ENCODE assay signal across 27 cellular contexts in the genomic region with DNA sequence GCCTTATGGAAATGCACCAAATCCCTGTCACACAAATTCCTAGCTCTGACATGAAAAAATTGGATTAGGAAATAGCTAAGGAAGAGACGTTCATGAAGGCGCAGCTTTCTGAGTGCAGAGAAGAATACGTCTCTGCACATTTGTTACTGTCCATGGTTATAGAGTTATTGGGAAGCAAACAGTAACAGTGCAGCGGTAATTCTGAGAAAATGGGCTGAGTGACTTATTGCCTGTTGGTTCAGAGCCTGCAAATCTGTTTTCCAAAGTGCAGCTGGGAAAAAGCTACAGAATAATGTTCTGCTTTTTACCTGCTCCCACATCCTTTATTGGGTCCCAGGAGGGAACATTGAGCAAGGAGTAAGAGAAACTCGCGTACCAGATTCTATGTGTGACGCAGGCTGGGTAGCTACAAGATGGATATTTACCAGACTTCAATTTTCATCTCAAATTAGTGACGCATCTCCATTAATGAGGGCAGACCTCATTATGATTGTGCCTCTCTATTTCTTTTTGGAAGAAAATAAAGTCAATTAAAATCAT.
"Had no signal": no experiment of that assay in that cellular context is flagged by ENCODE, and none has a peak within 500 bp of the region (broad histone marks: within the 10 kb centered on the region; RNA-seq: fewer than 3 reads in every experiment).

No MANE protein-coding gene starts in this region.

- H3K36me3 ChIP-seq: brain microvascular endothelial cell had no signal

- DNase-seq: activated CD4-positive, alpha-beta memory T cell treated with anti-CD3 and anti-CD28 coated beads for 36 hours; activated CD4-positive, alpha-beta T cell treated with anti-CD3 and anti-CD28 coated beads for 36 hours; activated CD4-positive, alpha-beta T cell treated with anti-CD3 and anti-CD28 coated beads, Interleukin-2, amount 10 ng/mL, durations not matched to agents 24 days and 14 days; activated CD4-positive, CD25-positive, alpha-beta regulatory T cell; activated CD4-positive, CD25-positive, alpha-beta regulatory T cell treated with anti-CD3 and anti-CD28 coated beads, Interleukin-2, amount 50 U/mL, for 72 hours; activated CD8-positive, alpha-beta memory T cell treated with anti-CD3 and anti-CD28 coated beads, Interleukin-2, amount 10 ng/mL, durations not matched to agents 7 days and 5 days; activated CD8-positive, alpha-beta memory T cell treated with anti-CD3 and anti-CD28 coated beads, Interleukin-2, amount 50 U/mL, for 4 hours; activated CD8-positive, alpha-beta T cell treated with anti-CD3 and anti-CD28 coated beads, Interleukin-2, amount 10 ng/mL, durations not matched to agents 7 days and 5 days; activated gamma-delta T cell; activated naive CD4-positive, alpha-beta T cell; activated naive CD4-positive, alpha-beta T cell treated with anti-CD3 and anti-CD28 coated beads, Interleukin-2, amount 50 U/mL, for 16 hours; activated T-cell treated with anti-CD3 and anti-CD28 coated beads for 4 hours; activated T-cell treated with anti-CD3 and anti-CD28 coated beads, Interleukin-2, amount 50 U/mL, for 24 hours; activated T-cell treated with anti-CD3 and anti-CD28 coated beads, Interleukin-2, amount 50 U/mL, for 72 hours; amniotic stem cell; anterior cingulate cortex; brain microvascular endothelial cell; dorsolateral prefrontal cortex; effector memory CD4-positive, alpha-beta T cell; endodermal cell; foreskin melanocyte; head of caudate nucleus; T-helper 1 cell; T-helper 17 cell; T1000 had no signal

- H3K27me3 ChIP-seq: brain microvascular endothelial cell, dorsolateral prefrontal cortex had no signal

- ATAC-seq: activated CD4-positive, alpha-beta T cell treated with anti-CD3 and anti-CD28 coated beads for 36 hours; activated CD8-positive, alpha-beta memory T cell treated with anti-CD3 and anti-CD28 coated beads, Interleukin-2, amount 10 ng/mL, durations not matched to agents 7 days and 5 days; activated CD8-positive, alpha-beta T cell treated with anti-CD3 and anti-CD28 coated beads, Interleukin-2, amount 10 ng/mL, durations not matched to agents 7 days and 5 days; activated T-cell treated with anti-CD3 and anti-CD28 coated beads, Interleukin-2, amount 50 U/mL, for 72 hours; esophagus mucosa; T-helper 17 cell had no signal

- H3K4me3 ChIP-seq: coronary artery, dorsolateral prefrontal cortex had no signal

- H3K27ac ChIP-seq: brain microvascular endothelial cell, coronary artery, dorsolateral prefrontal cortex had no signal
